Comparison of ENCODE assay signal across 9 cellular contexts in genomic region chr17:77374170-77374936, GRCh38.
DNase-seq lines count a peak whose midpoint lies in the region; FAIRE-seq and TF ChIP-seq lines count a peak whose summit lies in the region.
"Had no signal": no experiment of that assay in that cellular context is flagged by ENCODE, and none has a peak within 500 bp of the region (broad histone marks: within the 10 kb centered on the region; RNA-seq: fewer than 3 reads in every experiment).

No MANE protein-coding gene starts in this region.

- TF ChIP-seq CTCF in OCI-LY7 (conservative IDR thresholded peaks at IDR 0.05; ENCODE audit: low read length) (peak; percentile 63), neural progenitor cell (IDR thresholded peaks at IDR 0.05) (peak; percentile 56)

- CTCF ChIA-PET in OCI-LY7 (lab: Charles Lee; ENCODE audit: unreplicated experiment) = interaction anchor here (1.1 kb wide), 1 partner anchor 9 kb away, joined by 3 read pairs; no protein-coding TSS in a partner anchor
- CTCF ChIA-PET in activated naive CD4-positive, alpha-beta T cell treated with anti-CD3 and anti-CD28 coated beads, Interleukin-2, amount 10 ng/mL, durations not matched to agents 7 days and 5 days (lab: Charles Lee) = interaction anchor here (0.8 to 5.0 kb wide), 11 partner anchors 8 to 84 kb away, joined by 3 to 38 read pairs (median 3); no protein-coding TSS in a partner anchor

- POLR2A ChIA-PET in OCI-LY7 (lab: Charles Lee) = interaction anchor here (0.5 kb wide), 1 partner anchor 26 kb away, joined by 4 read pairs; no protein-coding TSS in a partner anchor

- no peaks in the 10 kb centered on the region for H4K20me1 ChIP-seq in OCI-LY7 (ENCODE audit: insufficient read depth, low read length)
- H4K20me1 ChIP-seq in neural progenitor cell (ENCODE audit: low read depth) = peaks cover 64% of the 10 kb centered on the region

- H3K79me2 ChIP-seq in OCI-LY7 (ENCODE audit: insufficient read depth, low read depth, low read length) = no peaks in the 10 kb centered on the region
- H3K79me2 ChIP-seq in neural progenitor cell (ENCODE audit: low read depth) = peaks cover 69% of the 10 kb centered on the region

- no peaks in the 10 kb centered on the region for H3K9me3 Mint-ChIP-seq in activated naive CD4-positive, alpha-beta T cell treated with anti-CD3 and anti-CD28 coated beads, Interleukin-2, amount 10 ng/mL, durations not matched to agents 7 days and 5 days
- no peaks in the 10 kb centered on the region for H3K9me3 Mint-ChIP-seq in neural progenitor cell

- peaks cover 9% of the 10 kb centered on the region for H3K27me3 Mint-ChIP-seq in activated naive CD4-positive, alpha-beta T cell treated with anti-CD3 and anti-CD28 coated beads, Interleukin-2, amount 10 ng/mL, durations not matched to agents 7 days and 5 days
- peaks cover 15% of the 10 kb centered on the region for H3K27me3 Mint-ChIP-seq in neural progenitor cell (ENCODE audit: insufficient read depth, low read depth)

- no peaks in the 10 kb centered on the region for H3K9me2 ChIP-seq in OCI-LY7 (ENCODE audit: insufficient read depth, low read length)

- DNase-seq in OCI-LY7 (ENCODE audit: low spot score) = peak; percentile 78
- DNase-seq in activated naive CD4-positive, alpha-beta T cell treated with anti-CD3 and anti-CD28 coated beads, Interleukin-2, amount 10 ng/mL, durations not matched to agents 7 days and 5 days = peak; percentile 90
- DNase-seq in frontal cortex (ENCODE audit: low spot score in 2 of 2) = peak; percentile 71 to 85
- DNase-seq in neural progenitor cell (ENCODE audit: low spot score) = peak; percentile 96
- no peak for DNase-seq in NCI-H2029 treated with DMSO at 0.1 percent for 48 hours (lab: John Stamatoyannopoulos, UW)
- DNase-seq in cerebellar nuclear complex (lab: John Stamatoyannopoulos, UW) = no peak

- H3K27me3 ChIP-seq in neural progenitor cell = no peaks in the 10 kb centered on the region

- H3K4me1 ChIP-seq in OCI-LY7 (ENCODE audit: insufficient read depth, low read length, poor library complexity, severe bottlenecking) (peaks cover 45% of the 10 kb centered on the region), neural progenitor cell (peaks cover 61% of the 10 kb centered on the region)

- intact Hi-C loops in OCI-LY7 (cut with micrococcal nuclease; ENCODE audit: unreplicated experiment) = loop anchor here (1.0 kb wide), 1 partner anchor 43 kb away; no protein-coding TSS in a partner anchor

- peaks cover 39% of the 10 kb centered on the region for H3K36me3 Mint-ChIP-seq in activated naive CD4-positive, alpha-beta T cell treated with anti-CD3 and anti-CD28 coated beads, Interleukin-2, amount 10 ng/mL, durations not matched to agents 7 days and 5 days
- H3K36me3 Mint-ChIP-seq in neural progenitor cell = no peaks in the 10 kb centered on the region

- peak; percentile 58 for TF ChIP-seq POLR2A in GM18526 (IDR thresholded peaks at IDR 0.05; ENCODE audit: extremely low read depth, insufficient read length)

- peak overlapping the region; percentile 68 for H3K4me3 ChIP-seq in OCI-LY7 (ENCODE audit: low read depth, low read length, poor library complexity, severe bottlenecking)
- peak overlapping the region; percentile 97 for H3K4me3 ChIP-seq in neural progenitor cell

- no peak for FAIRE-seq in frontal cortex (lab: Jason Lieb, UNC)
- FAIRE-seq: bronchial epithelial cell had no signal

- peak overlapping the region; percentile 97 for H3K27ac Mint-ChIP-seq in activated naive CD4-positive, alpha-beta T cell treated with anti-CD3 and anti-CD28 coated beads, Interleukin-2, amount 10 ng/mL, durations not matched to agents 7 days and 5 days
- H3K27ac Mint-ChIP-seq in neural progenitor cell = peak overlapping the region; percentile 99

- H3F3A ChIP-seq in neural progenitor cell (ENCODE audit: low read depth) = peaks cover 30% of the 10 kb centered on the region

- H3K9me3 ChIP-seq in OCI-LY7 (ENCODE audit: low read length) = no peaks in the 10 kb centered on the region
- no peaks in the 10 kb centered on the region for H3K9me3 ChIP-seq in neural progenitor cell (ENCODE audit: low read depth)

- H3K36me3 ChIP-seq in OCI-LY7 (ENCODE audit: insufficient read depth, low read length) (no peaks in the 10 kb centered on the region), neural progenitor cell (no peaks in the 10 kb centered on the region)

- peaks cover 72% of the 10 kb centered on the region for H3K4me1 Mint-ChIP-seq in activated naive CD4-positive, alpha-beta T cell treated with anti-CD3 and anti-CD28 coated beads, Interleukin-2, amount 10 ng/mL, durations not matched to agents 7 days and 5 days
- peaks cover 70% of the 10 kb centered on the region for H3K4me1 Mint-ChIP-seq in neural progenitor cell

- H3K4me2 ChIP-seq in OCI-LY7 (ENCODE audit: low read length) (peak overlapping the region; percentile 71), neural progenitor cell (peak overlapping the region; percentile 98)

- BruUV-seq in OCI-LY7 (replicated peaks; lab: Mats Ljungman, UMichigan) = no TSS peak

- peak overlapping the region; percentile 100 for H3K4me3 Mint-ChIP-seq in activated naive CD4-positive, alpha-beta T cell treated with anti-CD3 and anti-CD28 coated beads, Interleukin-2, amount 10 ng/mL, durations not matched to agents 7 days and 5 days
- peak overlapping the region; percentile 99 for H3K4me3 Mint-ChIP-seq in neural progenitor cell

- no peak overlapping the region for H2AFZ ChIP-seq in OCI-LY7 (ENCODE audit: low read length)
- no peak overlapping the region for H2AFZ ChIP-seq in neural progenitor cell (replicated peaks)

- peak overlapping the region; percentile 71 for H3K9ac ChIP-seq in neural progenitor cell

- H3K27ac ChIP-seq in OCI-LY7 (ENCODE audit: low read depth, low read length, poor library complexity, severe bottlenecking) (no peak overlapping the region), neural progenitor cell (peak overlapping the region; percentile 83), temporal lobe (ENCODE audit: low read depth, low read length) (peak overlapping the region; percentile 83)

Comparison
In these comparisons a context has a peak if more than half of its experiments do, and no peak if none do; other contexts are left out.
1. DNase-seq: peak in OCI-LY7 (single experiment), activated naive CD4-positive, alpha-beta T cell treated with anti-CD3 and anti-CD28 coated beads, Interleukin-2, amount 10 ng/mL, durations not matched to agents 7 days and 5 days (single experiment), frontal cortex (2 of 2) and neural progenitor cell (single experiment); none in NCI-H2029 treated with DMSO at 0.1 percent for 48 hours (single experiment) and cerebellar nuclear complex (0 of 2).